In genomic region chr3:44468572-44469520, GRCh38 we compare ENCODE assay signal across 12 cellular contexts. TPM values are rescaled to one million over a fixed set of nuclear protein-coding genes. Genes with fewer than 3 reads are reported as not detected.
DNase-seq lines count a peak whose midpoint lies in the region; ATAC-seq and TF ChIP-seq lines count a peak whose summit lies in the region.
"Had no signal": no experiment of that assay in that cellular context is flagged by ENCODE, and none has a peak within 500 bp of the region (broad histone marks: within the 10 kb centered on the region; RNA-seq: fewer than 3 reads in every experiment).

No MANE protein-coding gene starts in this region.

- DNase-seq in stimulated activated naive CD8-positive, alpha-beta T cell treated with anti-CD3 and anti-CD28 coated beads, Interleukin-15, Interleukin-2, amounts not matched to agents 100 U/mL and 50 U/mL, for 24 hours = peak; percentile 31
- DNase-seq in stimulated activated naive CD8-positive, alpha-beta T cell treated with anti-CD3 and anti-CD28 coated beads, Interleukin-15, amount 100 ng/mL, for 72 hours = no peak
- DNase-seq in astrocyte of the spinal cord (ENCODE audit: low read depth, low spot score) (peak; percentile 49), left lung (no peak), vagina (ENCODE audit: extremely low spot score in 2 of 2) (no peak), GDM1 (lab: John Stamatoyannopoulos, UW) (no peak), NCI-H2171 (lab: John Stamatoyannopoulos, UW) (no peak)
- DNase-seq: NCI-H1105 had no signal

- in situ Hi-C loops in astrocyte of the spinal cord (cut with HindIII; ENCODE audit: low sequenced_read_pairs) = no loop called here

- no peaks in the 10 kb centered on the region for H3K9me3 Mint-ChIP-seq in stimulated activated naive CD8-positive, alpha-beta T cell treated with anti-CD3 and anti-CD28 coated beads, Interleukin-15, amount 100 ng/mL, for 72 hours

- no peaks in the 10 kb centered on the region for H3K4me1 ChIP-seq in left lung
- peaks cover 14% of the 10 kb centered on the region for H3K4me1 ChIP-seq in vagina
- H3K4me1 ChIP-seq: SJCRH30 had no signal

- no peak overlapping the region for H3K4me3 ChIP-seq in astrocyte of the spinal cord (ENCODE audit: low read depth, low read length)
- H3K4me3 ChIP-seq in left lung = no peak overlapping the region
- H3K4me3 ChIP-seq in vagina = no peak overlapping the region
- H3K4me3 ChIP-seq: SJCRH30 had no signal

- TF ChIP-seq CTCF in astrocyte of the spinal cord (IDR thresholded peaks at IDR 0.05; ENCODE audit: low read depth, low read length) = no peak
- no peak for TF ChIP-seq CTCF in left lung (IDR thresholded peaks at IDR 0.05)
- no peak for TF ChIP-seq CTCF in vagina (IDR thresholded peaks at IDR 0.05)

- H3K36me3 ChIP-seq in left lung = peaks cover 0 to 46% of the 10 kb centered on the region in 2 donors
- H3K36me3 ChIP-seq in vagina = peaks cover 0 to 6% of the 10 kb centered on the region in 2 donors

- H3K27ac ChIP-seq in left lung (no peak overlapping the region), vagina (peak overlapping the region; percentile 42)
- H3K27ac ChIP-seq: SJCRH30 had no signal

- no peaks in the 10 kb centered on the region for H3K27me3 ChIP-seq in left lung
- H3K27me3 ChIP-seq in vagina = no peaks in the 10 kb centered on the region
- H3K27me3 ChIP-seq: SJCRH30 had no signal

- H3K9me3 ChIP-seq in left lung (no peaks in the 10 kb centered on the region), vagina (no peaks in the 10 kb centered on the region)
- H3K9me3 ChIP-seq: SJCRH30 had no signal

- TF ChIP-seq POLR2A in vagina (IDR thresholded peaks at IDR 0.05) = no peak

- H3K27ac Mint-ChIP-seq in stimulated activated naive CD8-positive, alpha-beta T cell treated with anti-CD3 and anti-CD28 coated beads, Interleukin-15, amount 100 ng/mL, for 72 hours = no peak overlapping the region
- H3K27ac Mint-ChIP-seq: activated naive CD8-positive, alpha-beta T cell had no signal

- intact Hi-C loops in left lung (cut with DNase I) (no loop called here), vagina (cut with DNase I) (no loop called here)

- peaks cover 25% of the 10 kb centered on the region for H3K4me1 Mint-ChIP-seq in stimulated activated naive CD8-positive, alpha-beta T cell treated with anti-CD3 and anti-CD28 coated beads, Interleukin-15, amount 100 ng/mL, for 72 hours

- no peaks in the 10 kb centered on the region for H3K27me3 Mint-ChIP-seq in stimulated activated naive CD8-positive, alpha-beta T cell treated with anti-CD3 and anti-CD28 coated beads, Interleukin-15, amount 100 ng/mL, for 72 hours
- H3K27me3 Mint-ChIP-seq: activated naive CD8-positive, alpha-beta T cell had no signal

- H3K4me3 Mint-ChIP-seq in stimulated activated naive CD8-positive, alpha-beta T cell treated with anti-CD3 and anti-CD28 coated beads, Interleukin-15, amount 100 ng/mL, for 72 hours = no peak overlapping the region
- H3K4me3 Mint-ChIP-seq: activated naive CD8-positive, alpha-beta T cell had no signal

- ATAC-seq in stimulated activated naive CD8-positive, alpha-beta T cell treated with anti-CD3 and anti-CD28 coated beads, Interleukin-15, Interleukin-2, amounts not matched to agents 100 U/mL and 50 U/mL, for 24 hours = no peak
- ATAC-seq in stimulated activated naive CD8-positive, alpha-beta T cell treated with anti-CD3 and anti-CD28 coated beads, Interleukin-15, amount 100 ng/mL, for 72 hours = no peak
- ATAC-seq in left lung = peak; percentile 22
- no peak for ATAC-seq in GM19035 (IDR thresholded peaks at IDR 0.05; ENCODE audit: unreplicated experiment)
- ATAC-seq: sciatic nerve had no signal

RNA-seq across cellular contexts. Expression of gene ZNF445, which starts 8.6 kb away (rescaled TPM):
- total RNA-seq in left lung = 10 to 100 TPM; 18.1 to 18.3 TPM
- total RNA-seq in vagina = 8.8 TPM

Comparison
In these comparisons a context has a peak if more than half of its experiments do, and no peak if none do; other contexts are left out.
1. DNase-seq: peak in stimulated activated naive CD8-positive, alpha-beta T cell treated with anti-CD3 and anti-CD28 coated beads, Interleukin-15, Interleukin-2, amounts not matched to agents 100 U/mL and 50 U/mL, for 24 hours (single experiment) and astrocyte of the spinal cord (single experiment); none in stimulated activated naive CD8-positive, alpha-beta T cell treated with anti-CD3 and anti-CD28 coated beads, Interleukin-15, amount 100 ng/mL, for 72 hours (0 of 2), left lung (0 of 2), vagina (0 of 2), GDM1 (single experiment) and NCI-H2171 (single experiment).